Comparison of ENCODE assay signal across 23 cellular contexts in the genomic region with DNA sequence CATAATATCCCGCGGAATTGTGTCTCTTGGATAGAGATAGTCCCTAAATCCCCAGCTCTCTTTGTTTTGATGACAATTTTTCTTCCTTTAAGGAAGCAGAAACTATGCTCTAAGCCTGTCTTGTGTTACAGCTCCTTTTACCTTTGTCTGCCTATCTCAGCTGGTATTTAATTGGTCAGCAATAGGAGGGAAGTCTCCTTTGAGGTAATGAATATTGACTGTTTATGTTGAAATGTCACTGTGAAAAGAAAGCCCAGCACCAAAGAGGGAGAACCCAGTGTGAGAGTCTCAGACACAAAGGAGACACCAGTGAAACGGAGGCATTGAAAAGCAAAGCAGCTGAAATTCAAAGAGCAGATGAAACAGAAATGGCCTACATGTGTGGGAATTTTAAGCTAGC.
"Had no signal": no experiment of that assay in that cellular context is flagged by ENCODE, and none has a peak within 500 bp of the region (broad histone marks: within the 10 kb centered on the region; RNA-seq: fewer than 3 reads in every experiment).

No MANE protein-coding gene starts in this region.

- H3K36me3 ChIP-seq: colonic mucosa, transverse colon had no signal

- H3K9me3 ChIP-seq: colonic mucosa, mucosa of descending colon, SK-N-SH, transverse colon had no signal

- H3K27me3 Mint-ChIP-seq: activated B cell treated with CpG ODN at 0.5 μM for 24 hours; activated CD4-positive, alpha-beta memory T cell treated with anti-CD3 and anti-CD28 coated beads, Interleukin-2, amount 10 ng/mL, durations not matched to agents 7 days and 5 days; activated CD8-positive, alpha-beta memory T cell treated with anti-CD3 and anti-CD28 coated beads, Interleukin-2, amount 10 ng/mL, durations not matched to agents 7 days and 5 days; memory B cell; naive B cell had no signal

- DNase-seq: activated B cell treated with CpG ODN at 0.5 μM for 24 hours; activated CD4-positive, alpha-beta memory T cell treated with anti-CD3 and anti-CD28 coated beads, Interleukin-2, amount 10 ng/mL, durations not matched to agents 7 days and 5 days; activated CD4-positive, alpha-beta T cell treated with anti-CD3 and anti-CD28 coated beads for 4 hours; activated CD8-positive, alpha-beta memory T cell treated with anti-CD3 and anti-CD28 coated beads, Interleukin-2, amount 10 ng/mL, durations not matched to agents 7 days and 5 days; activated naive CD4-positive, alpha-beta T cell treated with Interleukin-2 at 50 U/mL for 16 hours; activated T-cell treated with anti-CD3 and anti-CD28 coated beads, Interleukin-2, amount 50 U/mL, for 1 hour; colonic mucosa; erythroblast; foreskin melanocyte; hypothalamus; immature natural killer cell; mucosa of descending colon; naive B cell; occipital lobe; SK-N-SH; stimulated activated CD4-positive, alpha-beta T cell treated with anti-CD3 and anti-CD28 coated beads, Interleukin-2, amount 100 ng/mL, for 24 hours; stimulated activated naive CD8-positive, alpha-beta T cell treated with anti-CD3 and anti-CD28 coated beads, Interleukin-15, Interleukin-2, amounts not matched to agents 100 U/mL and 50 U/mL, for 24 hours; transverse colon had no signal

- H3K9me3 Mint-ChIP-seq: activated T-helper 2 cell treated with anti-CD3 and anti-CD28 coated beads, Interferon-gamma antibody, Interleukin-2, Interleukin-4, amounts not matched to agents 10 μg/mL and 5 μg/mL and 100 μg/mL, durations not matched to agents 14 hours and 24 hours and 36 hours; central memory CD8-positive, alpha-beta T cell; memory B cell; T-helper 2 cell treated with Interferon-gamma antibody and Interleukin-4, amounts not matched to agents 5 μg/mL and 100 μg/mL, for 36 hours had no signal

- ATAC-seq: activated CD8-positive, alpha-beta memory T cell treated with anti-CD3 and anti-CD28 coated beads, Interleukin-2, amount 10 ng/mL, durations not matched to agents 7 days and 5 days; mucosa of descending colon; stimulated activated naive CD8-positive, alpha-beta T cell treated with anti-CD3 and anti-CD28 coated beads, Interleukin-15, Interleukin-2, amounts not matched to agents 100 U/mL and 50 U/mL, for 24 hours had no signal

- H3K27ac Mint-ChIP-seq: activated B cell treated with CpG ODN at 0.5 μM for 24 hours; activated CD4-positive, alpha-beta memory T cell treated with anti-CD3 and anti-CD28 coated beads, Interleukin-2, amount 10 ng/mL, durations not matched to agents 7 days and 5 days; activated CD8-positive, alpha-beta memory T cell treated with anti-CD3 and anti-CD28 coated beads, Interleukin-2, amount 10 ng/mL, durations not matched to agents 7 days and 5 days; activated T-helper 2 cell treated with anti-CD3 and anti-CD28 coated beads, Interferon-gamma antibody, Interleukin-2, Interleukin-4, amounts not matched to agents 10 μg/mL and 5 μg/mL and 100 μg/mL, durations not matched to agents 14 hours and 24 hours and 36 hours; immature natural killer cell; memory B cell; naive B cell; T-helper 2 cell treated with Interferon-gamma antibody and Interleukin-4, amounts not matched to agents 5 μg/mL and 100 μg/mL, for 36 hours had no signal

- H3K27ac ChIP-seq: colonic mucosa, transverse colon had no signal

- H3K27me3 ChIP-seq: colonic mucosa had no signal

- H3K4me3 Mint-ChIP-seq: activated B cell treated with CpG ODN at 0.5 μM for 24 hours; activated CD4-positive, alpha-beta memory T cell treated with anti-CD3 and anti-CD28 coated beads, Interleukin-2, amount 10 ng/mL, durations not matched to agents 7 days and 5 days; activated CD8-positive, alpha-beta memory T cell treated with anti-CD3 and anti-CD28 coated beads, Interleukin-2, amount 10 ng/mL, durations not matched to agents 7 days and 5 days; central memory CD8-positive, alpha-beta T cell; immature natural killer cell; memory B cell; naive B cell; T-helper 2 cell treated with Interferon-gamma antibody and Interleukin-4, amounts not matched to agents 5 μg/mL and 100 μg/mL, for 36 hours had no signal

- H3K4me3 ChIP-seq: colonic mucosa, mucosa of descending colon, transverse colon had no signal

- H3K4me1 ChIP-seq: colonic mucosa, transverse colon had no signal

- H3K4me1 Mint-ChIP-seq: activated B cell treated with CpG ODN at 0.5 μM for 24 hours; activated CD4-positive, alpha-beta memory T cell treated with anti-CD3 and anti-CD28 coated beads, Interleukin-2, amount 10 ng/mL, durations not matched to agents 7 days and 5 days; activated CD8-positive, alpha-beta memory T cell treated with anti-CD3 and anti-CD28 coated beads, Interleukin-2, amount 10 ng/mL, durations not matched to agents 7 days and 5 days; central memory CD8-positive, alpha-beta T cell; immature natural killer cell; memory B cell; naive B cell had no signal

- H3K9ac ChIP-seq: SK-N-SH had no signal

- H3K36me3 Mint-ChIP-seq: activated CD8-positive, alpha-beta memory T cell treated with anti-CD3 and anti-CD28 coated beads, Interleukin-2, amount 10 ng/mL, durations not matched to agents 7 days and 5 days; brain; immature natural killer cell; memory B cell; naive B cell had no signal
